ENCODE assay signal across 1 cellular context in the genomic region with DNA sequence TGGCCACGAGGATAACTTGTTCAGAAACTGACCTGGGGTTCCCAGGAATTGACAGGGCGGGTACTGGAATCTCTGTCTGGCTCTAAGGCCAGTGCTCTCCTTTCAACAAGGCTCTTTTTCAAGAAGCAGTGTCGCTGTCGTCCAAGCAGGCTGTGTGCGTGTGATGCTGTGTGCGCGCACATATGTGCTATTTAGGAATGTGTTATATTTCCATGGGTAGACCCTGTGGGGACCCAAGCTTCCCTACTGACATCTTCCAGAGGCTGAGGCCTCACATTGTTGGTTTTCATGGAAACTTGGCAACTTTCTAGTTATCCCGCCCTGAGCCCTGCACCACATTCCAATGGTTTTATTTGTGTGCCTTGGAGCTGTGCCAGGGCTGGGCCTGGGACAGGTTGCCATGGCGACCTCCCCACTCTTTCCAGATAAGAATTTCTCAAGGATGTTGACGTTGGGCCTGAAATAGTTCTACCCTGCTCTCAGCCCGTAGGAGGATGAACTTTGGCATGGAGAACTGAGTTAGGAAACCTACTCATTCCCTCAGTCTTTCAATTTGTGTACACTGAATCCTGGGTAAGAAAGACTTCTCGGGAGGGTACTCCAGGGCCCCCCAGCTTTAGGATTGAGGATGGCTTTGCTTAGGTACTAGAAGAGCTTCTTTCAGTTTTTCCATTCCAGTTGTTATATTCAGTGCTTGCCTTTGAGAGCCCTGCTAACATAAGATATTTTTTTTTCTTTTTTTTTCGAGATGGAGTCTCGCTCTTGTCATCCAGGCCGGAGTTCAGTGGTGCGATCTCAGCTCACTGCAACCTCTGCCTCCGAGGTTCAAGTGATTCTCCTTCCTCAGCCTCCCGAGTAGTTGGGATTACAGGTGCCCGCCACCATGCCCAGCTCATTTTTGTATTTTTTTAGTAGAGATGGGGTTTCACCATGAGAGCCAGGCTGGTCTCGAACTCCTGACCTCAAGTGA.
TF ChIP-seq lines count a peak whose summit lies in the region.

No MANE protein-coding gene starts in this region.

TF ChIP-seq in H1, 55 proteins besides CTCF, POLR2A, EP300 and RAD21:
- TF ChIP-seq, protein P1, sequence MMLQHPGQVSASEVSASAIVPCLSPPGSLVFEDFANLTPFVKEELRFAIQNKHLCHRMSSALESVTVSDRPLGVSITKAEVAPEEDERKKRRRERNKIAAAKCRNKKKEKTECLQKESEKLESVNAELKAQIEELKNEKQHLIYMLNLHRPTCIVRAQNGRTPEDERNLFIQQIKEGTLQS (IDR thresholded peaks at IDR 0.05; ENCODE audit: insufficient read depth, low read depth, low read length) = no peak
- TF ChIP-seq BCL11A (IDR thresholded peaks at IDR 0.05; ENCODE audit: low read depth in 2 of 2, low read length in 2 of 2) (no peak), RXRA (IDR thresholded peaks at IDR 0.05; ENCODE audit: insufficient read depth, low read depth, low read length) (no peak), MAFK (IDR thresholded peaks at IDR 0.05; ENCODE audit: low read depth, low read length) (no peak), SIN3A (conservative IDR thresholded peaks at IDR 0.05 in 1 of 2, IDR thresholded peaks at IDR 0.05 in 1 of 2; ENCODE audit: low read depth in 1 of 2, low read length in 2 of 2) (no peak), ASH2L (IDR thresholded peaks at IDR 0.05; ENCODE audit: low read length) (no peak), ZNF274 (IDR thresholded peaks at IDR 0.05; ENCODE audit: borderline replicate concordance, extremely low read depth, low read length) (no peak), EGR1 (IDR thresholded peaks at IDR 0.05; ENCODE audit: borderline replicate concordance, low read depth, low read length) (no peak), KDM1A (IDR thresholded peaks at IDR 0.05; ENCODE audit: borderline replicate concordance, low read length) (no peak), NRF1 (IDR thresholded peaks at IDR 0.05; ENCODE audit: low read depth, low read length) (no peak), CEBPB (IDR thresholded peaks at IDR 0.05; ENCODE audit: low read depth, low read length) (no peak), EZH2 (IDR thresholded peaks at IDR 0.05; ENCODE audit: low read depth, low read length, severe bottlenecking) (no peak)
- TF ChIP-seq, protein P2, sequence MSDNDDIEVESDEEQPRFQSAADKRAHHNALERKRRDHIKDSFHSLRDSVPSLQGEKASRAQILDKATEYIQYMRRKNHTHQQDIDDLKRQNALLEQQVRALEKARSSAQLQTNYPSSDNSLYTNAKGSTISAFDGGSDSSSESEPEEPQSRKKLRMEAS (IDR thresholded peaks at IDR 0.05) = no peak
- TF ChIP-seq, protein P3, sequence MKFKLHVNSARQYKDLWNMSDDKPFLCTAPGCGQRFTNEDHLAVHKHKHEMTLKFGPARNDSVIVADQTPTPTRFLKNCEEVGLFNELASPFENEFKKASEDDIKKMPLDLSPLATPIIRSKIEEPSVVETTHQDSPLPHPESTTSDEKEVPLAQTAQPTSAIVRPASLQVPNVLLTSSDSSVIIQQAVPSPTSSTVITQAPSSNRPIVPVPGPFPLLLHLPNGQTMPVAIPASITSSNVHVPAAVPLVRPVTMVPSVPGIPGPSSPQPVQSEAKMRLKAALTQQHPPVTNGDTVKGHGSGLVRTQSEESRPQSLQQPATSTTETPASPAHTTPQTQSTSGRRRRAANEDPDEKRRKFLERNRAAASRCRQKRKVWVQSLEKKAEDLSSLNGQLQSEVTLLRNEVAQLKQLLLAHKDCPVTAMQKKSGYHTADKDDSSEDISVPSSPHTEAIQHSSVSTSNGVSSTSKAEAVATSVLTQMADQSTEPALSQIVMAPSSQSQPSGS (IDR thresholded peaks at IDR 0.05; ENCODE audit: low read length) = no peak
TF ChIP-seq in H1: peak in this region for 0.
